14 cellular contexts compared by ENCODE assay signal in genomic region chr3:111831840-111832239, GRCh38. TPM values are rescaled to one million over a fixed set of nuclear protein-coding genes. Genes with fewer than 3 reads are reported as not detected.
DNase-seq lines count a peak whose midpoint lies in the region; ATAC-seq and TF ChIP-seq lines count a peak whose summit lies in the region.
"Had no signal": no experiment of that assay in that cellular context is flagged by ENCODE, and none has a peak within 500 bp of the region (broad histone marks: within the 10 kb centered on the region; RNA-seq: fewer than 3 reads in every experiment).

No MANE protein-coding gene starts in this region.

- H4K20me1 ChIP-seq in Karpas-422 (ENCODE audit: insufficient read depth, low read depth, low read length): no peaks in the 10 kb centered on the region

- H3K9me3 Mint-ChIP-seq in Caco-2 (ENCODE audit: unreplicated experiment): no peaks in the 10 kb centered on the region
- H3K9me3 Mint-ChIP-seq in activated T-helper 17 cell treated with anti-CD3 and anti-CD28 coated beads, Interleukin-2, amount 50 U/mL, for 72 hours: no peaks in the 10 kb centered on the region
- H3K9me3 Mint-ChIP-seq in naive B cell: no peaks in the 10 kb centered on the region
- H3K9me3 Mint-ChIP-seq: activated B cell treated with CpG ODN at 0.5 μM for 24 hours had no signal

- BruUV-seq in Caco-2 (replicated peaks; lab: Mats Ljungman, UMichigan): no TSS peak

- no peak for TF ChIP-seq EP300 in stomach (IDR thresholded peaks at IDR 0.05)

- H3K27ac ChIP-seq in Karpas-422 (ENCODE audit: low read length) (peak overlapping the region; percentile 30; the same call in 1 of the 2 replicates), stomach (no peak overlapping the region)
- H3K27ac ChIP-seq: breast epithelium, esophagus squamous epithelium, left lung, psoas muscle had no signal

- CTCF ChIA-PET in Caco-2 (lab: Charles Lee): no interaction called here

- POLR2A ChIA-PET in Caco-2 (lab: Charles Lee): no interaction called here

- H2AFZ ChIP-seq in Karpas-422 (ENCODE audit: low read length): peak overlapping the region; percentile 58

- H3K9ac ChIP-seq in Karpas-422 (ENCODE audit: low read length): no peak overlapping the region

- intact Hi-C loops in Caco-2 (cut with micrococcal nuclease; ENCODE audit: unreplicated experiment) (no loop called here), stomach (cut with DNase I; ENCODE audit: low total_unique reads) (no loop called here)

- H3K27me3 Mint-ChIP-seq in Caco-2 (ENCODE audit: insufficient read depth, unreplicated experiment) (no peaks in the 10 kb centered on the region), naive B cell (no peaks in the 10 kb centered on the region)
- no peaks in the 10 kb centered on the region for H3K27me3 Mint-ChIP-seq in activated T-helper 17 cell treated with anti-CD3 and anti-CD28 coated beads, Interleukin-2, amount 50 U/mL, for 72 hours
- H3K27me3 Mint-ChIP-seq: activated B cell treated with CpG ODN at 0.5 μM for 24 hours had no signal

- H3K4me2 ChIP-seq in Karpas-422 (ENCODE audit: low read depth, low read length, poor library complexity, severe bottlenecking): no peak overlapping the region

- DNase-seq in Caco-2 (no peak), Karpas-422 (no peak), naive B cell (no peak), ecto neural progenitor cell (ENCODE audit: low spot score) (no peak), stomach (no peak)
- no peak for DNase-seq in effector CD8-positive, alpha-beta T cell (lab: John Stamatoyannopoulos, UW)
- DNase-seq: activated B cell treated with CpG ODN at 0.5 μM for 24 hours, esophagus squamous epithelium, left lung, psoas muscle had no signal

- H3K4me1 ChIP-seq in Caco-2: no peaks in the 10 kb centered on the region
- peaks cover 16% of the 10 kb centered on the region for H3K4me1 ChIP-seq in Karpas-422 (ENCODE audit: low read length)
- no peaks in the 10 kb centered on the region for H3K4me1 ChIP-seq in stomach
- H3K4me1 ChIP-seq: breast epithelium, esophagus squamous epithelium, left lung, psoas muscle had no signal

- no peaks in the 10 kb centered on the region for H3K36me3 ChIP-seq in Caco-2 (ENCODE audit: control insufficient read depth, insufficient read depth, low read length)
- no peaks in the 10 kb centered on the region for H3K36me3 ChIP-seq in Karpas-422 (ENCODE audit: insufficient read depth, low read length)
- H3K36me3 ChIP-seq in stomach: no peaks in the 10 kb centered on the region
- H3K36me3 ChIP-seq: breast epithelium, esophagus squamous epithelium, left lung had no signal

- peak overlapping the region; percentile 28 for H3K27ac Mint-ChIP-seq in Caco-2 (ENCODE audit: unreplicated experiment)
- H3K27ac Mint-ChIP-seq in activated T-helper 17 cell treated with anti-CD3 and anti-CD28 coated beads, Interleukin-2, amount 50 U/mL, for 72 hours: no peak overlapping the region
- no peak overlapping the region for H3K27ac Mint-ChIP-seq in naive B cell
- H3K27ac Mint-ChIP-seq: activated B cell treated with CpG ODN at 0.5 μM for 24 hours had no signal

- no peaks in the 10 kb centered on the region for H3K79me2 ChIP-seq in Karpas-422 (ENCODE audit: low read length)

- H3K27me3 ChIP-seq in Caco-2 (replicated peaks; ENCODE audit: control insufficient read depth, insufficient read depth, low read length): no peaks in the 10 kb centered on the region
- no peaks in the 10 kb centered on the region for H3K27me3 ChIP-seq in Karpas-422 (ENCODE audit: low read length)
- H3K27me3 ChIP-seq in stomach: no peaks in the 10 kb centered on the region
- H3K27me3 ChIP-seq: breast epithelium, esophagus squamous epithelium, left lung had no signal

- H3K9me2 ChIP-seq in Karpas-422 (replicated peaks; ENCODE audit: insufficient read depth, low read length): no peaks in the 10 kb centered on the region

- H3K4me3 ChIP-seq in Caco-2 (ENCODE audit: low read depth, low read length): no peak overlapping the region
- H3K4me3 ChIP-seq in Karpas-422 (ENCODE audit: low read length): no peak overlapping the region
- no peak overlapping the region for H3K4me3 ChIP-seq in stomach
- H3K4me3 ChIP-seq: breast epithelium, esophagus squamous epithelium, left lung, psoas muscle had no signal

- H3K4me1 Mint-ChIP-seq in Caco-2 (ENCODE audit: low read depth, unreplicated experiment) (peaks cover 2% of the 10 kb centered on the region), naive B cell (no peaks in the 10 kb centered on the region)
- peaks cover 7% of the 10 kb centered on the region for H3K4me1 Mint-ChIP-seq in activated T-helper 17 cell treated with anti-CD3 and anti-CD28 coated beads, Interleukin-2, amount 50 U/mL, for 72 hours
- H3K4me1 Mint-ChIP-seq: activated B cell treated with CpG ODN at 0.5 μM for 24 hours had no signal

- no peaks in the 10 kb centered on the region for H3K9me3 ChIP-seq in Caco-2
- no peaks in the 10 kb centered on the region for H3K9me3 ChIP-seq in Karpas-422 (ENCODE audit: low read length)
- H3K9me3 ChIP-seq in stomach: no peaks in the 10 kb centered on the region
- H3K9me3 ChIP-seq: breast epithelium, esophagus squamous epithelium, left lung, psoas muscle had no signal

- H3K4me3 Mint-ChIP-seq in Caco-2 (ENCODE audit: unreplicated experiment) (no peak overlapping the region), naive B cell (no peak overlapping the region)
- H3K4me3 Mint-ChIP-seq in activated T-helper 17 cell treated with anti-CD3 and anti-CD28 coated beads, Interleukin-2, amount 50 U/mL, for 72 hours: no peak overlapping the region
- H3K4me3 Mint-ChIP-seq: activated B cell treated with CpG ODN at 0.5 μM for 24 hours had no signal

- no peak for TF ChIP-seq CTCF in Caco-2 (IDR thresholded peaks at IDR 0.05; ENCODE audit: insufficient read depth in 1 of 2, low read depth in 1 of 2, low read length in 1 of 2, severe bottlenecking in 1 of 2, unreplicated experiment in 1 of 2)
- TF ChIP-seq CTCF in stomach (IDR thresholded peaks at IDR 0.05): no peak

- TF ChIP-seq POLR2A in stomach (IDR thresholded peaks at IDR 0.05): no peak

- H3K36me3 Mint-ChIP-seq in Caco-2 (ENCODE audit: insufficient read depth, unreplicated experiment): peaks cover 17% of the 10 kb centered on the region
- H3K36me3 Mint-ChIP-seq in activated T-helper 17 cell treated with anti-CD3 and anti-CD28 coated beads, Interleukin-2, amount 50 U/mL, for 72 hours (ENCODE audit: low read depth): no peaks in the 10 kb centered on the region
- no peaks in the 10 kb centered on the region for H3K36me3 Mint-ChIP-seq in naive B cell

- ATAC-seq in activated T-helper 17 cell treated with anti-CD3 and anti-CD28 coated beads, Interleukin-2, amount 50 U/mL, for 72 hours (replicated peaks): peak; percentile 80
- ATAC-seq in naive B cell (ENCODE audit: low read depth in 2 of 2) (peak; percentile 23 to 44), esophagus mucosa (no peak)
- ATAC-seq: left lung had no signal

RNA-seq across cellular contexts. Expression of gene PHLDB2, which starts 27.2 kb away (rescaled TPM):
- total RNA-seq in Caco-2 (2022) (59.9 and 60.5 TPM in 2 replicates), esophagus mucosa (22.2 TPM), stomach (100 to 1,000 TPM in 2 of 5 donors, 10 to 100 TPM in 3; 13.0 to 149 (median 83.3) TPM)
- total RNA-seq in Karpas-422 (2014; rRNA removed; shearing (Covaris generic); ENCODE audit: low replicate concordance): 1.7 and 2.1 TPM in 2 replicates
- 1 to 10 TPM; 2.9 TPM for total RNA-seq in activated T-helper 17 cell treated with anti-CD3 and anti-CD28 coated beads, Interleukin-2, amount 50 U/mL, for 72 hours
- polyA plus RNA-seq in naive B cell (ENCODE audit: low read depth in 6 of 6) (1 to 10 TPM; 2.1 to 6.7 (median 4.5) TPM), stomach (10 to 100 TPM; 10.6 to 17.3 (median 13.3) TPM)
- total RNA-seq: G401 had no signal
